Comparison of ENCODE assay signal across 8 cellular contexts in the genomic region with DNA sequence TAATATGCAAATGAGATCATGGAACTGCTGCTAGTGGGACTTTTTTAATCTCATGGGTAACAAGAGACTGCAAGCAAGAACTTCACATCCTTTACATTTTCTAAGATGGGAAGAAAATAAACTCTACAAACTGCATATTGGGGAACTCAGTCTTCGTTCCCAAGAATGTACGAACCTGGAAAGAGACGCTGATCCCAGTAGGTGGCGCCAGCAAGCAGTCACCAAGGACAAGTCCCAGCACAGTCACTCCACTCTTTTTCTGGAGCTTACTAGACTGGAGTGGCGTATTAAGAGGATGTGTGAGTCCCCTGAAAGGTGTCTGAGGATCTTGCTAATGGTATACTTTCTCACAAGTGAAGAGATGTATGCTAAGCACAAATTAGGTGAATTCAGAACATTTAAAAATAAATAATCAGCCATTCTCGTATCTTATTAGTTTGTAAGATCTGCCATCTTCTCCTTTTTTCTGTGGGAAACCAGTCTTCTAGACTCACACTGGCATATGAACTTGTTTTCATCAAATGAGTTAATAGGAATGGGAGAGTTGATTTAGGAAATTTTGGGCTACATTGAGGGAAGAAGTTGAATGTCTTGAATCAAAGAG. TPM values are rescaled to one million over a fixed set of nuclear protein-coding genes. Genes with fewer than 3 reads are reported as not detected.
DNase-seq lines count a peak whose midpoint lies in the region; ATAC-seq and TF ChIP-seq lines count a peak whose summit lies in the region.

No MANE protein-coding gene starts in this region.

- H3K4me1 ChIP-seq in MM.1S (ENCODE audit: low read length) (no peaks in the 10 kb centered on the region), adrenal gland (replicated peaks in 1 of 2) (no peaks in the 10 kb centered on the region), hepatocyte (ENCODE audit: insufficient read depth) (no peaks in the 10 kb centered on the region)

- H3K36me3 Mint-ChIP-seq in stimulated activated memory B cell treated with anti-CD40 and anti-IgM and Interleukin-4, amounts not matched to agents 10 μg/mL and 1 μg/mL and 100 μg/mL, for 72 hours: no peaks in the 10 kb centered on the region

- H3K4me2 ChIP-seq in MM.1S (ENCODE audit: low read depth, low read length): no peak overlapping the region
- no peak overlapping the region for H3K4me2 ChIP-seq in hepatocyte

- H3K27me3 ChIP-seq in MM.1S (replicated peaks; ENCODE audit: insufficient read depth, low read length) (no peaks in the 10 kb centered on the region), adrenal gland (no peaks in the 10 kb centered on the region), hepatocyte (peaks cover 17% of the 10 kb centered on the region)

- H3K9me2 ChIP-seq in MM.1S (replicated peaks; ENCODE audit: insufficient read depth, low read length) (no peaks in the 10 kb centered on the region), hepatocyte (replicated peaks; ENCODE audit: insufficient read depth) (no peaks in the 10 kb centered on the region)

- H3K79me2 ChIP-seq in MM.1S (ENCODE audit: low read length): no peaks in the 10 kb centered on the region
- no peaks in the 10 kb centered on the region for H3K79me2 ChIP-seq in hepatocyte

- no peak overlapping the region for H3K4me3 ChIP-seq in MM.1S (ENCODE audit: low read length)
- no peak overlapping the region for H3K4me3 ChIP-seq in adrenal gland
- no peak overlapping the region for H3K4me3 ChIP-seq in hepatocyte

- no peaks in the 10 kb centered on the region for H3K36me3 ChIP-seq in MM.1S (replicated peaks; ENCODE audit: insufficient read depth, low read length)
- H3K36me3 ChIP-seq in adrenal gland (replicated peaks in 1 of 2): no peaks in the 10 kb centered on the region
- no peaks in the 10 kb centered on the region for H3K36me3 ChIP-seq in hepatocyte (replicated peaks; ENCODE audit: insufficient read depth, low read depth)

- CTCF ChIA-PET in RWPE1 (lab: Yijun Ruan, JAX): interaction anchor here (0.6 kb wide), 1 partner anchor 916 kb away, joined by 3 read pairs; no protein-coding TSS in a partner anchor

- no peak for ATAC-seq in stimulated activated memory B cell treated with anti-CD40 and anti-IgM and Interleukin-4, amounts not matched to agents 10 μg/mL and 1 μg/mL and 100 μg/mL, for 72 hours

- H3K9me3 Mint-ChIP-seq in stimulated activated memory B cell treated with anti-CD40 and anti-IgM and Interleukin-4, amounts not matched to agents 10 μg/mL and 1 μg/mL and 100 μg/mL, for 72 hours: peaks cover 6% of the 10 kb centered on the region

- H3K27ac Mint-ChIP-seq in stimulated activated memory B cell treated with anti-CD40 and anti-IgM and Interleukin-4, amounts not matched to agents 10 μg/mL and 1 μg/mL and 100 μg/mL, for 72 hours: no peak overlapping the region

- H3K4me1 Mint-ChIP-seq in stimulated activated memory B cell treated with anti-CD40 and anti-IgM and Interleukin-4, amounts not matched to agents 10 μg/mL and 1 μg/mL and 100 μg/mL, for 72 hours: peaks cover 6% of the 10 kb centered on the region

- WGBS in adrenal gland, 4 donors: 12 to 19% (median 14%) methylated on average over 6 of the region's 6 CpGs
- 26% methylated on average over 6 of the region's 6 CpGs for WGBS in hepatocyte (ENCODE audit: low lambda C conversion rate, missing lambda C conversion rate)

- peak; percentile 83 for DNase-seq in Ammon's horn (ENCODE audit: low spot score)
- peak; percentile 22 for DNase-seq in GM19238 (ENCODE audit: insufficient read length, low spot score)
- DNase-seq in MM.1S: peak; percentile 53
- peak; percentile 11 for DNase-seq in RWPE1 (ENCODE audit: low spot score)
- DNase-seq in adrenal gland: peak; percentile 61 to 83 (median 78)
- peak; percentile 81 for DNase-seq in hepatocyte (ENCODE audit: low spot score)
- peak; percentile 50 for DNase-seq in stimulated activated CD4-positive, alpha-beta T cell treated with anti-CD3 and anti-CD28 coated beads, Interleukin-12 subunit alpha, Interleukin-12 subunit beta, amount 100 ng/mL, for 4 hours

- POLR2A ChIA-PET in RWPE1 (lab: Yijun Ruan, JAX; ENCODE audit: low non-redundant PET): no interaction called here

- H3K27me3 Mint-ChIP-seq in stimulated activated memory B cell treated with anti-CD40 and anti-IgM and Interleukin-4, amounts not matched to agents 10 μg/mL and 1 μg/mL and 100 μg/mL, for 72 hours: peaks cover 28% of the 10 kb centered on the region

- H3F3A ChIP-seq in MM.1S (ENCODE audit: insufficient read depth, low read length): no peaks in the 10 kb centered on the region

- no peaks in the 10 kb centered on the region for H4K20me1 ChIP-seq in MM.1S (ENCODE audit: insufficient read depth, low read length)
- no peaks in the 10 kb centered on the region for H4K20me1 ChIP-seq in hepatocyte (ENCODE audit: insufficient read depth, poor library complexity, severe bottlenecking)

- H2AFZ ChIP-seq in MM.1S (ENCODE audit: low read length) (no peak overlapping the region), hepatocyte (no peak overlapping the region)

- TF ChIP-seq CTCF in MM.1S (IDR thresholded peaks at IDR 0.05; ENCODE audit: low read length): peak; percentile 84
- TF ChIP-seq CTCF in RWPE1 (conservative IDR thresholded peaks at IDR 0.05; ENCODE audit: low read depth): peak; percentile 73
- TF ChIP-seq CTCF in adrenal gland (IDR thresholded peaks at IDR 0.05): peak; percentile 44 to 62 (median 50)
- TF ChIP-seq CTCF in hepatocyte (IDR thresholded peaks at IDR 0.05; ENCODE audit: poor library complexity): peak; percentile 76

- intact Hi-C loops in adrenal gland (cut with DNase I): no loop called here

- H3K9me3 ChIP-seq in MM.1S (replicated peaks; ENCODE audit: insufficient read depth, low read length) (no peaks in the 10 kb centered on the region), adrenal gland (replicated peaks in 1 of 3) (no peaks in the 10 kb centered on the region), hepatocyte (ENCODE audit: low read depth) (no peaks in the 10 kb centered on the region)

- no peak overlapping the region for H3K9ac ChIP-seq in MM.1S (ENCODE audit: low read length)

- H3K4me3 Mint-ChIP-seq in stimulated activated memory B cell treated with anti-CD40 and anti-IgM and Interleukin-4, amounts not matched to agents 10 μg/mL and 1 μg/mL and 100 μg/mL, for 72 hours: no peak overlapping the region

- H3K27ac ChIP-seq in MM.1S (ENCODE audit: low read length) (no peak overlapping the region), RWPE1 (no peak overlapping the region), adrenal gland (no peak overlapping the region), hepatocyte (no peak overlapping the region)

- TF ChIP-seq POLR2A in adrenal gland (IDR thresholded peaks at IDR 0.05): no peak

RNA-seq across cellular contexts. Expression of gene PUM3, which starts 16.0 kb away (rescaled TPM):
- total RNA-seq in adrenal gland: 10 to 100 TPM; 14.6 to 38.9 (median 24.7) TPM
- polyA plus RNA-seq in adrenal gland: 10 to 100 TPM; 33.1 to 53.6 (median 42.9) TPM
- total RNA-seq in hepatocyte: 31.3 and 38.9 TPM in 2 replicates
- 32.0 and 46.8 TPM in 2 replicates for polyA plus RNA-seq in hepatocyte

Comparison
In these comparisons a context has a peak if more than half of its experiments do, and no peak if none do; other contexts are left out.
1. DNase-seq: peak in every context shown above with its lines; median percentile 83 in Ammon's horn; 81 in hepatocyte; 78 in adrenal gland; 53 in MM.1S; 50 in stimulated activated CD4-positive, alpha-beta T cell treated with anti-CD3 and anti-CD28 coated beads, Interleukin-12 subunit alpha, Interleukin-12 subunit beta, amount 100 ng/mL, for 4 hours; 22 in GM19238; 11 in RWPE1.